Comparison of ENCODE assay signal across 8 cellular contexts in genomic region chr18:9914584-9915290, GRCh38. TPM values are rescaled to one million over a fixed set of nuclear protein-coding genes. Genes with fewer than 3 reads are reported as not detected.
DNase-seq lines count a peak whose midpoint lies in the region; ATAC-seq and TF ChIP-seq lines count a peak whose summit lies in the region.

No MANE protein-coding gene starts in this region.

- H3K36me3 ChIP-seq in colonic mucosa, result no peaks in the 10 kb centered on the region
- no peaks in the 10 kb centered on the region for H3K36me3 ChIP-seq in right lobe of liver

- H3K9me3 ChIP-seq in colonic mucosa (no peaks in the 10 kb centered on the region), right lobe of liver (no peaks in the 10 kb centered on the region)

- 0% methylated on average over 15 of the region's 77 CpGs for WGBS in right lobe of liver (ENCODE audit: insufficient coverage, low coverage, low lambda C conversion rate, missing lambda C conversion rate)

- DNase-seq in NCI-H1105 treated with DMSO at 0.1 percent for 48 hours (lab: John Stamatoyannopoulos, UW), result peak; percentile 35
- no peak for DNase-seq in NCI-H1105 (lab: John Stamatoyannopoulos, UW)
- DNase-seq in NCI-H2171 (lab: John Stamatoyannopoulos, UW), result peak; percentile 25
- peak; percentile 72 to 80 for DNase-seq in activated CD4-positive, alpha-beta T cell treated with anti-CD3 and anti-CD28 coated beads for 4 hours
- peak; percentile 84 for DNase-seq in colonic mucosa
- peak; percentile 85 to 89 (median 88) for DNase-seq in right lobe of liver
- DNase-seq in stimulated activated CD4-positive, alpha-beta T cell treated with anti-CD3 and anti-CD28 coated beads, TNF-alpha, amount 100 ng/mL, for 1 hour (ENCODE audit: low read depth in 3 of 3, low spot score in 1 of 3), result peak; percentile 36 to 66 (median 50)

- H3K27me3 ChIP-seq in colonic mucosa (no peaks in the 10 kb centered on the region), right lobe of liver (no peaks in the 10 kb centered on the region)

- H3K27ac ChIP-seq in colonic mucosa (peak overlapping the region; percentile 98), right lobe of liver (peak overlapping the region; percentile 97 to 98 (median 98))

- no peak for TF ChIP-seq CTCF in colonic mucosa (IDR thresholded peaks at IDR 0.05)
- no peak for TF ChIP-seq CTCF in right lobe of liver (IDR thresholded peaks at IDR 0.05)

- peak overlapping the region; percentile 88 to 99 for H3K9ac ChIP-seq in colonic mucosa (ENCODE audit: low read depth in 2 of 2, low read length in 2 of 2)

- ATAC-seq in HG02870 (IDR thresholded peaks at IDR 0.05; ENCODE audit: unreplicated experiment), result peak; percentile 21
- peak; percentile 36 to 57 (median 43) for ATAC-seq in right lobe of liver

- intact Hi-C loops in colonic mucosa (cut with DNase I), result no loop called here
- intact Hi-C loops in right lobe of liver (cut with DNase I), result no loop called here

- H3K4me1 ChIP-seq in colonic mucosa (no peaks in the 10 kb centered on the region), right lobe of liver (peaks cover 0 to 44% (median 19%) of the 10 kb centered on the region in 4 donors)

- peak overlapping the region; percentile 84 for H3K4me3 ChIP-seq in colonic mucosa
- peak overlapping the region; percentile 64 to 86 (median 86) for H3K4me3 ChIP-seq in right lobe of liver

- peak; percentile 57 for TF ChIP-seq POLR2A in right lobe of liver (IDR thresholded peaks at IDR 0.05)

RNA-seq across cellular contexts. Expression of gene VAPA, which starts 0.9 kb away (rescaled TPM):
- total RNA-seq in colonic mucosa (100 to 1,000 TPM; 224 to 295 TPM), right lobe of liver (100 to 1,000 TPM in 2 of 6 experiments, 10 to 100 TPM in 4; 69.6 to 149 (median 90.7) TPM)

RNA-seq across cellular contexts. Expression of gene TXNDC2, which starts 29.0 kb away (rescaled TPM):
- not detected for total RNA-seq in colonic mucosa
- not detected for total RNA-seq in right lobe of liver
